Comparison of ENCODE assay signal across 1 cellular context in genomic region chr18:49464718-49465598, GRCh38.
TF ChIP-seq lines count a peak whose summit lies in the region.

No MANE protein-coding gene starts in this region.

TF ChIP-seq in endothelial cell of umbilical vein, 7 proteins besides CTCF, POLR2A, EP300 and RAD21:
- TF ChIP-seq, protein P1, sequence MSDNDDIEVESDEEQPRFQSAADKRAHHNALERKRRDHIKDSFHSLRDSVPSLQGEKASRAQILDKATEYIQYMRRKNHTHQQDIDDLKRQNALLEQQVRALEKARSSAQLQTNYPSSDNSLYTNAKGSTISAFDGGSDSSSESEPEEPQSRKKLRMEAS (IDR thresholded peaks at IDR 0.05; ENCODE audit: insufficient read depth, insufficient read length), result no peak
- no peak for TF ChIP-seq POLR2AphosphoS5 (IDR thresholded peaks at IDR 0.05; ENCODE audit: insufficient read depth, low read depth, low read length)
- no peak for TF ChIP-seq GATA2 (IDR thresholded peaks at IDR 0.05; ENCODE audit: insufficient read depth, insufficient read length, low read depth, low read length)
- no peak for TF ChIP-seq MYC (IDR thresholded peaks at IDR 0.05; ENCODE audit: low read depth, low read length)
- no peak for TF ChIP-seq JUN (IDR thresholded peaks at IDR 0.05; ENCODE audit: borderline replicate concordance, insufficient read depth, insufficient read length, low read depth)
- TF ChIP-seq FOS (IDR thresholded peaks at IDR 0.05; ENCODE audit: borderline replicate concordance, insufficient read depth, low read length), result no peak
- no peak for TF ChIP-seq EZH2 (IDR thresholded peaks at IDR 0.05; ENCODE audit: borderline replicate concordance, low read depth, low read length, severe bottlenecking)
